2 cellular contexts compared by ENCODE assay signal in the genomic region with DNA sequence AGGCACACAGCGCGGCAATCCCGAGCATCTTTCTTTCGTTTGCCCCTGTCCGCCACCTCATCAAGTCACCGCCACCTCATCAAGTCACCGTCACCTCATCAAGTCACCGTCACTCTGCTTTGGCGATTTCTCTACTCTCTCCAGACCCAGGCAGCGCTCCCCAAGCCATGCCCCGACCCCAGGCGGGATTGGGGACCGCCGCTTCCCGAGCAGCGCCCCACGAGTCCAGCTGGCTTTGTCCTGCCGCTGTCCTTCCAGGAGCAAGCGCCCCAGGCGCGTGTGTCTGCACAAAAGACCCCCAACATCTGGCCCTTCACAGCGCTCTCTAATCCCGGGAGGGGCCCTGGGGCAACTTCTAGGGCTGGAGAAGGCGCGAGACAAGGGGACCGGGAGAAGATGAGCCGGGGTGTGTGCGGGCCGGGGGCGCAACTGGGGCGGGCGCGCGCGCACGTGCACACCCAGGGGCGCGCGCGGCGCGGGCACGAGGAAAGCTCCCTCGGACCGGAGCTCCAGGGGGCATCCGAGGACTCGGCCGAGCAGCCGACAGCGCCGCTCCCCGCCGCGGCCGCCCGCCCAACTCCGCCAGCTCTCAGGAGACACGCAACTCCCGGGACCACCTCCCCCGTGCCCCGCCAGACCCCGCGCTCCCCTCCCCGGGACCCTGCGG.
A peak's percentile ranks its signal among the peaks of the same experiment; 100 is the strongest.
TF ChIP-seq lines count a peak whose summit lies in the region.

No MANE protein-coding gene starts in this region.

TF ChIP-seq in SK-N-SH, 30 proteins besides CTCF, POLR2A, EP300 and RAD21:
- TF ChIP-seq, protein P1, sequence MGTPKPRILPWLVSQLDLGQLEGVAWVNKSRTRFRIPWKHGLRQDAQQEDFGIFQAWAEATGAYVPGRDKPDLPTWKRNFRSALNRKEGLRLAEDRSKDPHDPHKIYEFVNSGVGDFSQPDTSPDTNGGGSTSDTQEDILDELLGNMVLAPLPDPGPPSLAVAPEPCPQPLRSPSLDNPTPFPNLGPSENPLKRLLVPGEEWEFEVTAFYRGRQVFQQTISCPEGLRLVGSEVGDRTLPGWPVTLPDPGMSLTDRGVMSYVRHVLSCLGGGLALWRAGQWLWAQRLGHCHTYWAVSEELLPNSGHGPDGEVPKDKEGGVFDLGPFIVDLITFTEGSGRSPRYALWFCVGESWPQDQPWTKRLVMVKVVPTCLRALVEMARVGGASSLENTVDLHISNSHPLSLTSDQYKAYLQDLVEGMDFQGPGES (IDR thresholded peaks at IDR 0.05; ENCODE audit: low read depth, low read length): no peak
- no peak for TF ChIP-seq FOSL2 (IDR thresholded peaks at IDR 0.05; ENCODE audit: borderline replicate concordance, low read depth)
- TF ChIP-seq SIN3A (IDR thresholded peaks at IDR 0.05; ENCODE audit: borderline replicate concordance, low read depth, low read length): peak; percentile 41; the same call in 1 of the 2 replicates
- TF ChIP-seq SMC3 (IDR thresholded peaks at IDR 0.05; ENCODE audit: low read depth, low read length): peak; percentile 32; the same call in 1 of the 2 replicates
- TF ChIP-seq JUND (IDR thresholded peaks at IDR 0.05): no peak
- TF ChIP-seq POLR2AphosphoS5 (IDR thresholded peaks at IDR 0.05; ENCODE audit: low read depth, low read length): no peak
- TF ChIP-seq NFIC (IDR thresholded peaks at IDR 0.05; ENCODE audit: borderline replicate concordance): no peak
- TF ChIP-seq TAF1 (IDR thresholded peaks at IDR 0.05; ENCODE audit: borderline replicate concordance, low read depth, low read length): no peak
- peak; percentile 33; the same call in 1 of the 2 replicates for TF ChIP-seq MXI1 (IDR thresholded peaks at IDR 0.05; ENCODE audit: low read depth, low read length)
- no peak for TF ChIP-seq NRF1 (IDR thresholded peaks at IDR 0.05; ENCODE audit: low read depth, low read length)

TF ChIP-seq in K562, 482 proteins besides CTCF, POLR2A, EP300 and RAD21 (continued from another document):
- TF ChIP-seq, protein P2, sequence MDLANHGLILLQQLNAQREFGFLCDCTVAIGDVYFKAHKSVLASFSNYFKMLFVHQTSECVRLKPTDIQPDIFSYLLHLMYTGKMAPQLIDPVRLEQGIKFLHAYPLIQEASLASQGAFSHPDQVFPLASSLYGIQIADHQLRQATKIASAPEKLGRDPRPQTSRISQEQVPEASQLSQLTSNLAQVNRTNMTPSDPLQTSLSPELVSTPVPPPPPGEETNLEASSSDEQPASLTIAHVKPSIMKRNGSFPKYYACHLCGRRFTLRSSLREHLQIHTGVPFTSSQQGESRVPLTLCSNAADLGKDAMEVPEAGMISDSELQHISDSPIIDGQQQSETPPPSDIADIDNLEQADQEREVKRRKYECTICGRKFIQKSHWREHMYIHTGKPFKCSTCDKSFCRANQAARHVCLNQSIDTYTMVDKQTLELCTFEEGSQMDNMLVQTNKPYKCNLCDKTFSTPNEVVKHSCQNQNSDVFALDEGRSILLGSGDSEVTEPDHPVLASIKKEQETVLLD (IDR thresholded peaks at IDR 0.05): no peak
- no peak for TF ChIP-seq MYC (IDR thresholded peaks at IDR 0.05; ENCODE audit: low read depth, low read length)
- no peak for TF ChIP-seq MYC (CRISPR knock-in tag; IDR thresholded peaks at IDR 0.05; ENCODE audit: borderline replicate concordance, low read depth)
- TF ChIP-seq NR3C1 (CRISPR knock-in tag; IDR thresholded peaks at IDR 0.05): no peak
- TF ChIP-seq, protein P3, sequence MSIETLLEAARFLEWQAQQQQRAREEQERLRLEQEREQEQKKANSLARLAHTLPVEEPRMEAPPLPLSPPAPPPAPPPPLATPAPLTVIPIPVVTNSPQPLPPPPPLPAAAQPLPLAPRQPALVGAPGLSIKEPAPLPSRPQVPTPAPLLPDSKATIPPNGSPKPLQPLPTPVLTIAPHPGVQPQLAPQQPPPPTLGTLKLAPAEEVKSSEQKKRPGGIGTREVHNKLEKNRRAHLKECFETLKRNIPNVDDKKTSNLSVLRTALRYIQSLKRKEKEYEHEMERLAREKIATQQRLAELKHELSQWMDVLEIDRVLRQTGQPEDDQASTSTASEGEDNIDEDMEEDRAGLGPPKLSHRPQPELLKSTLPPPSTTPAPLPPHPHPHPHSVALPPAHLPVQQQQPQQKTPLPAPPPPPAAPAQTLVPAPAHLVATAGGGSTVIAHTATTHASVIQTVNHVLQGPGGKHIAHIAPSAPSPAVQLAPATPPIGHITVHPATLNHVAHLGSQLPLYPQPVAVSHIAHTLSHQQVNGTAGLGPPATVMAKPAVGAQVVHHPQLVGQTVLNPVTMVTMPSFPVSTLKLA (conservative IDR thresholded peaks at IDR 0.05): no peak
- no peak for TF ChIP-seq ZNF644 (tag; IDR thresholded peaks at IDR 0.05; ENCODE audit: low read depth)
- TF ChIP-seq ETV1 (tag; conservative IDR thresholded peaks at IDR 0.05; ENCODE audit: low read depth): no peak
- no peak for TF ChIP-seq BDP1 (IDR thresholded peaks at IDR 0.05; ENCODE audit: insufficient read depth, insufficient read length)
